14 cellular contexts compared by ENCODE assay signal in the genomic region with DNA sequence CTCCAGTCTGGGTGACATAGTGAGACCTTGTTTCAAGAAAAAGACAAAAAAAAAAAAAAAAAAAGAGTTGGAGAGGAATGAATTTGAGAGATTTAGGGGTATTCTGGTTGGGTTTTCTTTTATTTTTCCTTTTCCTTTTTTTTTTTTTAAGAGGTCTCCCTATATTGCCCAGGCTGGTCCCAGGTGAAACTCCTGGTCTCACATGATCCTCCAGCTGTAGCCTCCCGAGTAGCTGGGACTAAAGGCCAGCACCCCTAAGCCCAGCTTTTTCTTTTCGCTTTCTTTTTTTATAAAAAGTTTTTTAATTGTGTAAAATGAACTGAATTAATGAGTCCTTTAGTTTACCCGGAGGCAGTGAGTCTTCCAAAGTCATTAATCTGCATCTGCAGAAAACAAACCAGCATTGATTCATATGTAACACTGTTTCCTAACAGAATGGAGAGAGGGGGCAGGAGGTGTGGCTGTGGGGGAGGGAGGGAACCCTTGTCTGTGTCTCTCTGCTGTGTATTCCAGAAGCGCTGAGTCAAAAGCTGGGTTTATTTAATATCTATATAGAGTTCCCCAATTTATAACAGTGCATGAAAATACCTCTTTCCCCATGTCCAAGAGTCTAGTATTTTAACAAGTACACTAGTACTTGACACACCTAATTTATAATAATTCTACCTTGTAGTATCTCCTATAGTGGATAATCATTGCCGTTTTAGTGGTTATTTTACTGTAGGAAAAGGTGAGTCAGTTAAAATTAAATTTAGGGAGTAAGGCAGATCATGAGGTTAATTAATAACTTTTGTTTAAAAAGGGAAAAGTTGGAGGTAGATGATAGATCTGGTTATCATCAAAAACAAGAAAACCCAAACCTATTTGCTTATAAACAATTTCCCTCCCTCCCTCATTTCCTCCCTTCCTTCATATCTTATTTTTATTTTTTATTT. TPM values are rescaled to one million over a fixed set of nuclear protein-coding genes. Genes with fewer than 3 reads are reported as not detected.
"Had no signal": no experiment of that assay in that cellular context is flagged by ENCODE, and none has a peak within 500 bp of the region (broad histone marks: within the 10 kb centered on the region; RNA-seq: fewer than 3 reads in every experiment).

No MANE protein-coding gene starts in this region.

- H3K79me2 ChIP-seq: parathyroid adenoma had no signal

- H3K9ac ChIP-seq: parathyroid adenoma had no signal

- DNase-seq: activated naive CD4-positive, alpha-beta T cell treated with anti-CD3 and anti-CD28 coated beads, Interleukin-2, amount 10 ng/mL, durations not matched to agents 7 days and 5 days; adrenal gland; caudate nucleus; colonic mucosa; gastrocnemius medialis; left lung; mesenchymal stem cell; stimulated activated CD4-positive, alpha-beta T cell treated with anti-CD3 and anti-CD28 coated beads, Interleukin-4, amount 100 ng/mL, for 4 hours; T-helper 9 cell; thyroid gland had no signal

- H2AFZ ChIP-seq: parathyroid adenoma had no signal

- H3K27ac ChIP-seq: adrenal gland, colonic mucosa, gastrocnemius medialis, left lung, parathyroid adenoma, skin epidermis, thyroid gland had no signal

- H3K27me3 ChIP-seq: adrenal gland, colonic mucosa, gastrocnemius medialis, thyroid gland had no signal

- H3K4me3 Mint-ChIP-seq: activated naive CD4-positive, alpha-beta T cell treated with anti-CD3 and anti-CD28 coated beads, Interleukin-2, amount 10 ng/mL, durations not matched to agents 7 days and 5 days had no signal

- H3K27ac Mint-ChIP-seq: activated naive CD4-positive, alpha-beta T cell treated with anti-CD3 and anti-CD28 coated beads, Interleukin-2, amount 10 ng/mL, durations not matched to agents 7 days and 5 days had no signal

- H3K9me3 ChIP-seq: adrenal gland, colonic mucosa, gastrocnemius medialis, left lung, thyroid gland had no signal

- H3K4me1 ChIP-seq: colonic mucosa, gastrocnemius medialis, parathyroid adenoma, thyroid gland had no signal

- H3K4me3 ChIP-seq: adrenal gland, colonic mucosa, gastrocnemius medialis, left lung, skin epidermis, thyroid gland had no signal

- ATAC-seq: gastrocnemius medialis, left lung had no signal

RNA-seq across cellular contexts. Expression of a gene that starts 2.6 kb away (rescaled TPM):
- total RNA-seq: endothelial cell of umbilical vein, gastrocnemius medialis, thyroid gland had no signal

RNA-seq across cellular contexts. Expression of a gene that starts 23.7 kb away (rescaled TPM):
- total RNA-seq: adrenal gland, colonic mucosa, endothelial cell of umbilical vein, gastrocnemius medialis, left lung, thyroid gland had no signal
- polyA plus RNA-seq: adrenal gland, endothelial cell of umbilical vein, neural cell had no signal
